In genomic region chr19:39166571-39167391, GRCh38 we compare ENCODE assay signal across 9 cellular contexts. TPM values are rescaled to one million over a fixed set of nuclear protein-coding genes. Genes with fewer than 3 reads are reported as not detected.
A peak's percentile ranks its signal among the peaks of the same experiment; 100 is the strongest.
DNase-seq lines count a peak whose midpoint lies in the region; ATAC-seq, FAIRE-seq and TF ChIP-seq lines count a peak whose summit lies in the region.
"Had no signal": no experiment of that assay in that cellular context is flagged by ENCODE, and none has a peak within 500 bp of the region (broad histone marks: within the 10 kb centered on the region; RNA-seq: fewer than 3 reads in every experiment).

No MANE protein-coding gene starts in this region.

- peaks cover 5% of the 10 kb centered on the region for H3K9me1 ChIP-seq in K562 (ENCODE audit: control insufficient read depth, insufficient read depth, low read length)

- TF ChIP-seq CTCF in K562 (IDR thresholded peaks at IDR 0.05 in 2 of 3, conservative IDR thresholded peaks at IDR 0.05 in 1 of 3; ENCODE audit: insufficient read depth in 2 of 3, low read depth in 1 of 3, low read length in 3 of 3) (no peak), kidney (IDR thresholded peaks at IDR 0.05; ENCODE audit: borderline replicate concordance, extremely low read depth, insufficient read depth) (no peak), suprapubic skin (IDR thresholded peaks at IDR 0.05) (no peak)

- no peak overlapping the region for H3K4me2 ChIP-seq in K562 (ENCODE audit: insufficient read depth, low read length)

- no peak for TF ChIP-seq RAD21 in K562 (CRISPR knock-in tag; conservative IDR thresholded peaks at IDR 0.05 in 1 of 2, IDR thresholded peaks at IDR 0.05 in 1 of 2)

- H3K4me3 ChIP-seq in K562 (no peak overlapping the region), kidney (ENCODE audit: low read length in 2 of 2) (no peak overlapping the region), suprapubic skin (peak overlapping the region; percentile 23)

- peaks cover 18% of the 10 kb centered on the region; the same call in 2 of the 3 replicates for H3K79me2 ChIP-seq in K562 (ENCODE audit: control insufficient read depth, insufficient read depth, low read length)

- no peak for TF ChIP-seq POLR2A in K562 (conservative IDR thresholded peaks at IDR 0.05)
- TF ChIP-seq POLR2A in suprapubic skin (IDR thresholded peaks at IDR 0.05): no peak

- H3K9ac ChIP-seq in K562 (ENCODE audit: insufficient read depth in 1 of 2, low read depth in 2 of 2, low read length in 2 of 2): peak overlapping the region in 1 of 2 experiments; percentile 64; a peak in 1 of 4 replicates
- H3K9ac ChIP-seq in kidney (ENCODE audit: low read length in 2 of 2): peak overlapping the region in 1 of 2 donors; percentile 12

- in situ Hi-C loops in K562 (cut with MboI): no loop called here

- POLR2A ChIA-PET in K562 (lab: Yijun Ruan, JAX): no interaction called here

- H2AFZ ChIP-seq in K562 (ENCODE audit: low read depth, low read length): no peak overlapping the region

- BruUV-seq in K562 (replicated peaks; lab: Mats Ljungman, UMichigan): no TSS peak

- H3K27ac ChIP-seq in K562 (ENCODE audit: extremely low read depth, low read depth, low read length) (no peak overlapping the region), kidney (ENCODE audit: low read depth in 2 of 2, low read length in 2 of 2) (peak overlapping the region; percentile 83 to 87), suprapubic skin (peak overlapping the region; percentile 83)
- H3K27ac ChIP-seq: neutrophil had no signal

- no peak for TF ChIP-seq EP300 in K562 (IDR thresholded peaks at IDR 0.05; ENCODE audit: low read length)
- TF ChIP-seq EP300 in suprapubic skin (IDR thresholded peaks at IDR 0.05): no peak

- peaks cover 22% of the 10 kb centered on the region; the same call in 1 of the 2 replicates for H4K20me1 ChIP-seq in K562 (replicated peaks; ENCODE audit: control insufficient read depth, insufficient read depth, low read length)

- DNase-seq in NCI-H2029 (lab: John Stamatoyannopoulos, UW): peak; percentile 71
- DNase-seq in K562 (ENCODE audit: extremely low read depth in 1 of 4, low spot score in 3 of 4): peak in 1 of 4 experiments; percentile 36
- peak; percentile 95 for DNase-seq in kidney
- peak; percentile 86 to 90 for DNase-seq in suprapubic skin (ENCODE audit: low spot score in 2 of 2)
- no peak for DNase-seq in HuH-7 (ENCODE audit: low spot score)
- no peak for DNase-seq in stimulated activated CD4-positive, alpha-beta T cell treated with anti-CD3 and anti-CD28 coated beads, Interleukin-12 subunit alpha, Interleukin-12 subunit beta, amount 100 ng/mL, for 4 hours

- H3K4me1 ChIP-seq in K562 (replicated peaks in 1 of 2; ENCODE audit: control insufficient read depth in 2 of 2, insufficient read depth in 2 of 2, low read length in 2 of 2): peaks cover 6 to 29% of the 10 kb centered on the region in 2 experiments; a peak in 4 of 5 replicates
- H3K4me1 ChIP-seq in kidney (ENCODE audit: control insufficient read depth in 1 of 2, insufficient read depth in 1 of 2, low read depth in 1 of 2, low read length in 2 of 2): peaks cover 10 to 33% of the 10 kb centered on the region in 2 donors
- H3K4me1 ChIP-seq in suprapubic skin: peaks cover 40% of the 10 kb centered on the region

- CTCF ChIA-PET in K562 (lab: Yijun Ruan, JAX; ENCODE audit: low intra/inter-chr PET ratio): no interaction called here

- ATAC-seq in K562 (peak; percentile 53), GM21786 (IDR thresholded peaks at IDR 0.05; ENCODE audit: unreplicated experiment) (no peak), HG03095 (IDR thresholded peaks at IDR 0.05; ENCODE audit: unreplicated experiment) (no peak)

- H3K9me3 ChIP-seq in K562 (replicated peaks; ENCODE audit: control insufficient read depth, insufficient read depth, low read depth, low read length) (no peaks in the 10 kb centered on the region), kidney (ENCODE audit: control insufficient read depth in 1 of 2, low read length in 2 of 2) (no peaks in the 10 kb centered on the region), suprapubic skin (no peaks in the 10 kb centered on the region)
- H3K9me3 ChIP-seq: neutrophil had no signal

- H3K36me3 ChIP-seq in K562 (ENCODE audit: control insufficient read depth, insufficient read depth, low read length) (peaks cover 14% of the 10 kb centered on the region; the same call in 1 of the 3 replicates), kidney (ENCODE audit: control insufficient read depth in 1 of 2, insufficient read depth in 2 of 2, low read length in 2 of 2) (peaks cover 5 to 6% of the 10 kb centered on the region in 2 donors), suprapubic skin (peaks cover 27% of the 10 kb centered on the region)

- intact Hi-C loops in K562 (cut with micrococcal nuclease): no loop called here
- intact Hi-C loops in kidney (cut with DNase I): no loop called here

- H3K27me3 ChIP-seq in K562 (ENCODE audit: control insufficient read depth in 2 of 2, insufficient read depth in 2 of 2, low read length in 2 of 2): no peaks in the 10 kb centered on the region
- no peaks in the 10 kb centered on the region for H3K27me3 ChIP-seq in suprapubic skin
- H3K27me3 ChIP-seq: neutrophil had no signal

- WGBS in K562 (ENCODE audit: insufficient coverage, low coverage, missing lambda C conversion rate): 67% methylated on average over 12 of the region's 24 CpGs
- WGBS in suprapubic skin: 33% methylated on average over 13 of the region's 24 CpGs

- FAIRE-seq in K562 (lab: Jason Lieb, UNC): no peak
- no peak for FAIRE-seq in kidney (lab: Jason Lieb, UNC)

RNA-seq across cellular contexts. Expression of gene NCCRP1, which starts 30.0 kb away (rescaled TPM):
- not detected in 2 replicates for total RNA-seq in K562 (2011; cell fraction: chromatin; rRNA removed; ENCODE audit: low replicate concordance)
- not detected in 2 replicates for total RNA-seq in K562 (2011; cell fraction: nucleolus; rRNA removed)
- total RNA-seq in K562 (2011; cell fraction: nucleoplasm; rRNA removed): not detected in 2 replicates
- total RNA-seq in K562 (2014; rRNA removed) (not detected in 2 replicates), K562 (2014; rRNA removed; fragmentation: Illumina TruSeq; extraction: Trizol) (not detected in 2 replicates), K562 (2015; rRNA removed; fragmentation: Illumina TruSeq; extraction: Trizol) (not detected in 2 replicates), K562 (2021) (0.11 TPM in 1 of 2 replicates, not detected in the other), kidney (0.60 TPM), suprapubic skin (100 to 1,000 TPM in 3 of 4 donors, 10 to 100 TPM in 1; 32.7 to 420 (median 277) TPM)
- polyA plus RNA-seq in K562 (2011; rRNA removed) (0.08 TPM in 1 of 2 replicates, not detected in the other), K562 (2014; fragmentation: Illumina TruSeq; extraction: Trizol) (not detected in 2 replicates), K562 (2014; fragmentation: Nextera tagmentation; extraction: Ambion mirVana) (not detected), K562 (2014; rRNA removed) (0.05 and 0.34 TPM in 2 replicates), kidney (ENCODE audit: insufficient read depth, low read depth, low replicate concordance) (5.5 TPM)
- 0.06 and 0.07 TPM in 2 replicates for polyA plus RNA-seq in K562 (2011; cell fraction: cytosol; rRNA removed)
- not detected in 2 replicates for polyA plus RNA-seq in K562 (2011; cell fraction: nucleus; rRNA removed)
- polyA plus RNA-seq in K562 (2012): 0.07 TPM in 1 of 2 replicates, not detected in the other
- polyA minus RNA-seq in K562 (2011; rRNA and poly(A)+ RNA removed): not detected in 2 replicates
- polyA minus RNA-seq in K562 (2011; cell fraction: cytosol; rRNA and poly(A)+ RNA removed): not detected in 2 replicates
- polyA minus RNA-seq in K562 (2011; cell fraction: nucleus; rRNA and poly(A)+ RNA removed): not detected in 2 replicates

RNA-seq across cellular contexts. Expression of gene SYCN, which starts 37.3 kb away (rescaled TPM):
- total RNA-seq in K562 (2011; cell fraction: chromatin; rRNA removed; ENCODE audit: low replicate concordance): not detected in 2 replicates
- total RNA-seq in K562 (2011; cell fraction: nucleolus; rRNA removed): not detected in 2 replicates
- total RNA-seq in K562 (2011; cell fraction: nucleoplasm; rRNA removed): not detected in 2 replicates
- not detected in 2 replicates for total RNA-seq in K562 (2014; rRNA removed)
- not detected in 2 replicates for total RNA-seq in K562 (2014; rRNA removed; fragmentation: Illumina TruSeq; extraction: Trizol)
- not detected in 2 replicates for total RNA-seq in K562 (2015; rRNA removed; fragmentation: Illumina TruSeq; extraction: Trizol)
- 0.36 TPM in 1 of 2 replicates, not detected in the other for total RNA-seq in K562 (2021)
- polyA plus RNA-seq in K562 (2011; rRNA removed): not detected in 2 replicates
- polyA plus RNA-seq in K562 (2011; cell fraction: cytosol; rRNA removed): 0.13 TPM in 1 of 2 replicates, not detected in the other
- polyA plus RNA-seq in K562 (2011; cell fraction: nucleus; rRNA removed): not detected in 2 replicates
- 0.21 TPM in 1 of 2 replicates, not detected in the other for polyA plus RNA-seq in K562 (2012)
- polyA plus RNA-seq in K562 (2014; fragmentation: Illumina TruSeq; extraction: Trizol): not detected in 2 replicates
- polyA plus RNA-seq in K562 (2014; fragmentation: Nextera tagmentation; extraction: Ambion mirVana): not detected
- polyA plus RNA-seq in K562 (2014; rRNA removed): not detected in 2 replicates
- polyA minus RNA-seq in K562 (2011; rRNA and poly(A)+ RNA removed): not detected in 2 replicates
- not detected in 2 replicates for polyA minus RNA-seq in K562 (2011; cell fraction: cytosol; rRNA and poly(A)+ RNA removed)
- polyA minus RNA-seq in K562 (2011; cell fraction: nucleus; rRNA and poly(A)+ RNA removed): not detected in 2 replicates
- not detected for total RNA-seq in kidney
- not detected for polyA plus RNA-seq in kidney (ENCODE audit: insufficient read depth, low read depth, low replicate concordance)
- total RNA-seq in suprapubic skin: not detected

RNA-seq across cellular contexts. Expression of gene PAK4, which starts 41.2 kb away (rescaled TPM):
- 16.9 and 47.2 TPM in 2 replicates for total RNA-seq in K562 (2011; cell fraction: chromatin; rRNA removed; ENCODE audit: low replicate concordance)
- total RNA-seq in K562 (2011; cell fraction: nucleolus; rRNA removed): 23.7 and 25.8 TPM in 2 replicates
- 17.7 and 19.4 TPM in 2 replicates for total RNA-seq in K562 (2011; cell fraction: nucleoplasm; rRNA removed)
- total RNA-seq in K562 (2014; rRNA removed): 5.8 and 9.2 TPM in 2 replicates
- 1.6 and 2.6 TPM in 2 replicates for total RNA-seq in K562 (2014; rRNA removed; fragmentation: Illumina TruSeq; extraction: Trizol)
- total RNA-seq in K562 (2015; rRNA removed; fragmentation: Illumina TruSeq; extraction: Trizol): 5.4 and 6.3 TPM in 2 replicates
- 33.1 and 33.5 TPM in 2 replicates for total RNA-seq in K562 (2021)
- polyA plus RNA-seq in K562 (2011; rRNA removed): 6.0 and 12.1 TPM in 2 replicates
- 12.2 and 23.6 TPM in 2 replicates for polyA plus RNA-seq in K562 (2011; cell fraction: cytosol; rRNA removed)
- polyA plus RNA-seq in K562 (2011; cell fraction: nucleus; rRNA removed): 16.7 and 23.1 TPM in 2 replicates
- polyA plus RNA-seq in K562 (2012): 25.3 and 28.8 TPM in 2 replicates
- 10.6 and 22.2 TPM in 2 replicates for polyA plus RNA-seq in K562 (2014; fragmentation: Illumina TruSeq; extraction: Trizol)
- under 1 TPM; 0.21 to 0.46 TPM for polyA plus RNA-seq in K562 (2014; fragmentation: Nextera tagmentation; extraction: Ambion mirVana)
- polyA plus RNA-seq in K562 (2014; rRNA removed): 11.5 and 14.4 TPM in 2 replicates
- polyA minus RNA-seq in K562 (2011; rRNA and poly(A)+ RNA removed): 4.8 and 6.7 TPM in 2 replicates
- polyA minus RNA-seq in K562 (2011; cell fraction: cytosol; rRNA and poly(A)+ RNA removed): 13.6 and 24.9 TPM in 2 replicates
- 6.2 and 7.1 TPM in 2 replicates for polyA minus RNA-seq in K562 (2011; cell fraction: nucleus; rRNA and poly(A)+ RNA removed)
- 55.6 TPM for total RNA-seq in kidney
- 52.5 TPM for polyA plus RNA-seq in kidney (ENCODE audit: insufficient read depth, low read depth, low replicate concordance)
- 10 to 100 TPM; 20.7 to 25.3 (median 23.6) TPM for total RNA-seq in suprapubic skin

Comparison
In these comparisons a context has a peak if more than half of its experiments do, and no peak if none do; other contexts are left out.
1. DNase-seq: peak in NCI-H2029 (single experiment), kidney (single experiment) and suprapubic skin (2 of 2); none in HuH-7 (single experiment) and stimulated activated CD4-positive, alpha-beta T cell treated with anti-CD3 and anti-CD28 coated beads, Interleukin-12 subunit alpha, Interleukin-12 subunit beta, amount 100 ng/mL, for 4 hours (single experiment).
2. RNA of gene NCCRP1, which starts 30.0 kb away (total RNA-seq): 32.7 to 420 TPM in suprapubic skin; 0.60 TPM in kidney (single experiment) and 0.11 TPM in K562; every median in the first group is over 10 times any median in the second.